1 cellular context compared by ENCODE assay signal in genomic region chr1:28737245-28738137, GRCh38.
A peak's percentile ranks its signal among the peaks of the same experiment; 100 is the strongest.
TF ChIP-seq lines count a peak whose summit lies in the region.

No MANE protein-coding gene starts in this region.

TF ChIP-seq in HepG2, 621 proteins besides CTCF, POLR2A, EP300 and RAD21 (continued from another document and continues in another):
- TF ChIP-seq ZNF407 (CRISPR knock-in tag; IDR thresholded peaks at IDR 0.05; ENCODE audit: not compliant biosample characterization): no peak
- no peak for TF ChIP-seq EEA1 (CRISPR knock-in tag; IDR thresholded peaks at IDR 0.05; ENCODE audit: borderline replicate concordance)
- TF ChIP-seq ZNF781 (CRISPR knock-in tag; IDR thresholded peaks at IDR 0.05; ENCODE audit: borderline replicate concordance, not compliant biosample characterization): no peak
- no peak for TF ChIP-seq ZNF572 (CRISPR knock-in tag; IDR thresholded peaks at IDR 0.05)
- no peak for TF ChIP-seq HMGXB4 (CRISPR knock-in tag; IDR thresholded peaks at IDR 0.05; ENCODE audit: borderline replicate concordance in 1 of 2, low read depth in 1 of 2)
- TF ChIP-seq, protein P1, sequence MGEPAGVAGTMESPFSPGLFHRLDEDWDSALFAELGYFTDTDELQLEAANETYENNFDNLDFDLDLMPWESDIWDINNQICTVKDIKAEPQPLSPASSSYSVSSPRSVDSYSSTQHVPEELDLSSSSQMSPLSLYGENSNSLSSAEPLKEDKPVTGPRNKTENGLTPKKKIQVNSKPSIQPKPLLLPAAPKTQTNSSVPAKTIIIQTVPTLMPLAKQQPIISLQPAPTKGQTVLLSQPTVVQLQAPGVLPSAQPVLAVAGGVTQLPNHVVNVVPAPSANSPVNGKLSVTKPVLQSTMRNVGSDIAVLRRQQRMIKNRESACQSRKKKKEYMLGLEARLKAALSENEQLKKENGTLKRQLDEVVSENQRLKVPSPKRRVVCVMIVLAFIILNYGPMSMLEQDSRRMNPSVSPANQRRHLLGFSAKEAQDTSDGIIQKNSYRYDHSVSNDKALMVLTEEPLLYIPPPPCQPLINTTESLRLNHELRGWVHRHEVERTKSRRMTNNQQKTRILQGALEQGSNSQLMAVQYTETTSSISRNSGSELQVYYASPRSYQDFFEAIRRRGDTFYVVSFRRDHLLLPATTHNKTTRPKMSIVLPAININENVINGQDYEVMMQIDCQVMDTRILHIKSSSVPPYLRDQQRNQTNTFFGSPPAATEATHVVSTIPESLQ (CRISPR knock-in tag; conservative IDR thresholded peaks at IDR 0.05): no peak
- no peak for TF ChIP-seq MBD4 (IDR thresholded peaks at IDR 0.05; ENCODE audit: borderline replicate concordance, low read length)
- TF ChIP-seq, protein P2, sequence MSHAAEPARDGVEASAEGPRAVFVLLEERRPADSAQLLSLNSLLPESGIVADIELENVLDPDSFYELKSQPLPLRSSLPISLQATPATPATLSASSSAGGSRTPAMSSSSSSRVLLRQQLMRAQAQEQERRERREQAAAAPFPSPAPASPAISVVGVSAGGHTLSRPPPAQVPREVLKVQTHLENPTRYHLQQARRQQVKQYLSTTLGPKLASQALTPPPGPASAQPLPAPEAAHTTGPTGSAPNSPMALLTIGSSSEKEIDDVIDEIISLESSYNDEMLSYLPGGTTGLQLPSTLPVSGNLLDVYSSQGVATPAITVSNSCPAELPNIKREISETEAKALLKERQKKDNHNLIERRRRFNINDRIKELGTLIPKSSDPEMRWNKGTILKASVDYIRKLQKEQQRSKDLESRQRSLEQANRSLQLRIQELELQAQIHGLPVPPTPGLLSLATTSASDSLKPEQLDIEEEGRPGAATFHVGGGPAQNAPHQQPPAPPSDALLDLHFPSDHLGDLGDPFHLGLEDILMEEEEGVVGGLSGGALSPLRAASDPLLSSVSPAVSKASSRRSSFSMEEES (CRISPR knock-in tag; IDR thresholded peaks at IDR 0.05): no peak
- TF ChIP-seq USF2 (IDR thresholded peaks at IDR 0.05; ENCODE audit: low read depth, low read length): no peak
- no peak for TF ChIP-seq USF2 (CRISPR knock-in tag; IDR thresholded peaks at IDR 0.05; ENCODE audit: borderline replicate concordance)
- TF ChIP-seq ZNF121 (CRISPR knock-in tag; IDR thresholded peaks at IDR 0.05): no peak
- TF ChIP-seq KDM5B (CRISPR knock-in tag; IDR thresholded peaks at IDR 0.05; ENCODE audit: borderline replicate concordance): no peak; the same call in 1 of the 2 replicates
- peak; percentile 8; the same call in 1 of the 2 replicates for TF ChIP-seq HOXA5 (CRISPR knock-in tag; IDR thresholded peaks at IDR 0.05)
- TF ChIP-seq ZBTB7B (CRISPR knock-in tag; IDR thresholded peaks at IDR 0.05): no peak
- TF ChIP-seq PCBP2 (optimal IDR thresholded peaks at IDR 0.05; ENCODE audit: low read depth, low read length, poor library complexity, severe bottlenecking): no peak
- no peak for TF ChIP-seq ZNF44 (CRISPR knock-in tag; IDR thresholded peaks at IDR 0.05)
- no peak for TF ChIP-seq ZNF616 (CRISPR knock-in tag; IDR thresholded peaks at IDR 0.05; ENCODE audit: low read depth)
- no peak for TF ChIP-seq ERF (CRISPR knock-in tag; IDR thresholded peaks at IDR 0.05)
- no peak for TF ChIP-seq DZIP1 (CRISPR knock-in tag; IDR thresholded peaks at IDR 0.05)
- 0 out of 2 replicates have a peak, but pooled peaks have one; percentile 4 for TF ChIP-seq ISX (CRISPR knock-in tag; conservative IDR thresholded peaks at IDR 0.05)
- TF ChIP-seq, protein P3, sequence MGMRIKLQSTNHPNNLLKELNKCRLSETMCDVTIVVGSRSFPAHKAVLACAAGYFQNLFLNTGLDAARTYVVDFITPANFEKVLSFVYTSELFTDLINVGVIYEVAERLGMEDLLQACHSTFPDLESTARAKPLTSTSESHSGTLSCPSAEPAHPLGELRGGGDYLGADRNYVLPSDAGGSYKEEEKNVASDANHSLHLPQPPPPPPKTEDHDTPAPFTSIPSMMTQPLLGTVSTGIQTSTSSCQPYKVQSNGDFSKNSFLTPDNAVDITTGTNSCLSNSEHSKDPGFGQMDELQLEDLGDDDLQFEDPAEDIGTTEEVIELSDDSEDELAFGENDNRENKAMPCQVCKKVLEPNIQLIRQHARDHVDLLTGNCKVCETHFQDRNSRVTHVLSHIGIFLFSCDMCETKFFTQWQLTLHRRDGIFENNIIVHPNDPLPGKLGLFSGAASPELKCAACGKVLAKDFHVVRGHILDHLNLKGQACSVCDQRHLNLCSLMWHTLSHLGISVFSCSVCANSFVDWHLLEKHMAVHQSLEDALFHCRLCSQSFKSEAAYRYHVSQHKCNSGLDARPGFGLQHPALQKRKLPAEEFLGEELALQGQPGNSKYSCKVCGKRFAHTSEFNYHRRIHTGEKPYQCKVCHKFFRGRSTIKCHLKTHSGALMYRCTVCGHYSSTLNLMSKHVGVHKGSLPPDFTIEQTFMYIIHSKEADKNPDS (CRISPR knock-in tag; IDR thresholded peaks at IDR 0.05): 0 out of 2 replicates have a peak, but pooled peaks have one; percentile 23
- TF ChIP-seq ZKSCAN1 (IDR thresholded peaks at IDR 0.05; ENCODE audit: low read length): no peak
- no peak for TF ChIP-seq ZNF670 (CRISPR knock-in tag; IDR thresholded peaks at IDR 0.05; ENCODE audit: borderline replicate concordance)
- no peak for TF ChIP-seq NFE2L2 (IDR thresholded peaks at IDR 0.05; ENCODE audit: low read length)
- no peak for TF ChIP-seq CHD2 (IDR thresholded peaks at IDR 0.05; ENCODE audit: low read depth, low read length)
- no peak for TF ChIP-seq ATF1 (CRISPR knock-in tag; IDR thresholded peaks at IDR 0.05)
- no peak for TF ChIP-seq MXD1 (CRISPR knock-in tag; IDR thresholded peaks at IDR 0.05)
- TF ChIP-seq SNAI1 (CRISPR knock-in tag; IDR thresholded peaks at IDR 0.05; ENCODE audit: borderline replicate concordance): no peak
- no peak; the same call in 1 of the 2 replicates for TF ChIP-seq PAX8 (CRISPR knock-in tag; IDR thresholded peaks at IDR 0.05; ENCODE audit: borderline replicate concordance)
